Comparison of ENCODE assay signal across 13 cellular contexts in the genomic region with DNA sequence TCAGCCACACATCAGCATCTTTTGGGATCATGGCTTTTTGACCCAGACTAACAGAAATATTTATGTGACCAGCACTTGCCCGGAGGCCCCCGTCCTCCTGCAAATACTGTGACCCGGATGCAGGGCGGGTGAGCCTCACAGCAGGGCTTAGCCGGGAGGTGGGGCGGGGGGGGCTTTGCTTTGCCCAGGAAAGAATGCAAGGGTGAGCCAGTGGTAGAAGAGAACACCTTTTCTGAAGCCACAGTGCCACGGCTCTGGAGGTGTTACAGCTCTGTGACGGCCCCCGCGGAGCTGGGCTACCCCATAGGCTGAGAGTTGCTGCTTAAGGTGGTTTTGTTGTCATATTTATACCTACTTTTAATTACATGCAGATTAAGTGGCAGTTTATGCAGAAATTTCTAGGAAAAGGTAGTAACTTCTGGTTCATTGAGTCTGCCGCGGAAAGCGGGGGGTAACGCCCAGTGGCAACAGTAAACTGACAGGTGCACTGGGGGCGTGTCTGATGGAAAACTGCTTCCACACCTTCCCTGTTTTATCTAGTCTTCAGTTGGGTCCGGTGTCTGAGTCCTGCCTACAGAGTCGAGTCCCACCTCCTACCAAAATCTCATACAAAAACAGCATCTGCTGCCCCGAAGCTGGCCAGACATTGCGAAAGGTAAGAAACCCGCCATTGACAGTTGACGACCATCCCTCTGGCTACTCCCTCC.
"Had no signal": no experiment of that assay in that cellular context is flagged by ENCODE, and none has a peak within 500 bp of the region (broad histone marks: within the 10 kb centered on the region; RNA-seq: fewer than 3 reads in every experiment).

No MANE protein-coding gene starts in this region.

- H3K27ac Mint-ChIP-seq: effector memory CD8-positive, alpha-beta T cell; naive B cell; stimulated activated effector memory CD8-positive, alpha-beta T cell treated with anti-CD3 and anti-CD28 coated beads, Interleukin-12 subunit alpha, Interleukin-12 subunit beta, amount 100 ng/mL, for 72 hours; T-helper 2 cell treated with Interferon-gamma antibody and Interleukin-4, amounts not matched to agents 5 μg/mL and 100 μg/mL, for 36 hours had no signal

- H3K4me3 Mint-ChIP-seq: effector memory CD8-positive, alpha-beta T cell; naive B cell; stimulated activated effector memory CD8-positive, alpha-beta T cell treated with anti-CD3 and anti-CD28 coated beads, Interleukin-12 subunit alpha, Interleukin-12 subunit beta, amount 100 ng/mL, for 72 hours; T-helper 2 cell treated with Interferon-gamma antibody and Interleukin-4, amounts not matched to agents 5 μg/mL and 100 μg/mL, for 36 hours had no signal

- DNase-seq: activated CD4-positive, alpha-beta T cell treated with anti-CD3 and anti-CD28 coated beads, Interleukin-2, amount 50 U/mL, for 1 hour; activated naive CD4-positive, alpha-beta T cell treated with anti-CD3 and anti-CD28 coated beads, Interleukin-2, amount 50 U/mL, for 16 hours; activated T-cell treated with anti-CD3 and anti-CD28 coated beads, Interleukin-2, amount 50 U/mL, for 1 hour; dermis blood vessel endothelial cell; effector memory CD8-positive, alpha-beta T cell; foreskin melanocyte; heart left ventricle; mammary epithelial cell; naive B cell; pancreas had no signal

- ATAC-seq: activated CD4-positive, CD25-positive, alpha-beta regulatory T cell treated with anti-CD3 and anti-CD28 coated beads, Interleukin-2, amount 50 U/mL, for 24 hours; effector memory CD8-positive, alpha-beta T cell; heart left ventricle; pancreas; stimulated activated effector memory CD8-positive, alpha-beta T cell treated with anti-CD3 and anti-CD28 coated beads, Interleukin-12 subunit alpha, Interleukin-12 subunit beta, amount 100 ng/mL, for 72 hours had no signal

- H3K9me3 Mint-ChIP-seq: effector memory CD8-positive, alpha-beta T cell; stimulated activated effector memory CD8-positive, alpha-beta T cell treated with anti-CD3 and anti-CD28 coated beads, Interleukin-12 subunit alpha, Interleukin-12 subunit beta, amount 100 ng/mL, for 72 hours; T-helper 2 cell treated with Interferon-gamma antibody and Interleukin-4, amounts not matched to agents 5 μg/mL and 100 μg/mL, for 36 hours had no signal

- H3K36me3 Mint-ChIP-seq: naive B cell; stimulated activated effector memory CD8-positive, alpha-beta T cell treated with anti-CD3 and anti-CD28 coated beads, Interleukin-12 subunit alpha, Interleukin-12 subunit beta, amount 100 ng/mL, for 72 hours had no signal

- H3K4me1 Mint-ChIP-seq: naive B cell; stimulated activated effector memory CD8-positive, alpha-beta T cell treated with anti-CD3 and anti-CD28 coated beads, Interleukin-12 subunit alpha, Interleukin-12 subunit beta, amount 100 ng/mL, for 72 hours had no signal
